3 cellular contexts compared by ENCODE assay signal in the genomic region with DNA sequence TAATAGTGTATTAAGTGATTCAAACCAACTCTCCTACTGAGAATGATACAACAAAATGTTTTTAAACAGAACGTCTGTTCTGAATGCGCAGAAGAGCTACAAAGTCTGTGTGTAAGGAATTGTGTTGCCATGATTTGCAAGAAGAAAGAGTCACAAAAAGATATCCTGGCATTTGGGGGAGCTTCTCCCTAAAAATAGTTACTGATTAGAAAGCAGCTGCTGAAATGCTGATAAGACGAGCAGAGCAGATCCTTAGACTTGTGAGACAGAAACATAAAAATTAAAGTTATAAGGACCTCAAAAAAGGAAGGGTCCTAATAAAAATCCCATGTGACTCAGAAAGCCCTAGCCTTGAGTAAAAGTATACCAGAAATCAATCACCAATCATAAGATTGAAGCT.
TF ChIP-seq lines count a peak whose summit lies in the region.

No MANE protein-coding gene starts in this region.

TF ChIP-seq in A549, 52 proteins besides CTCF, POLR2A, EP300 and RAD21:
- TF ChIP-seq, protein P1, sequence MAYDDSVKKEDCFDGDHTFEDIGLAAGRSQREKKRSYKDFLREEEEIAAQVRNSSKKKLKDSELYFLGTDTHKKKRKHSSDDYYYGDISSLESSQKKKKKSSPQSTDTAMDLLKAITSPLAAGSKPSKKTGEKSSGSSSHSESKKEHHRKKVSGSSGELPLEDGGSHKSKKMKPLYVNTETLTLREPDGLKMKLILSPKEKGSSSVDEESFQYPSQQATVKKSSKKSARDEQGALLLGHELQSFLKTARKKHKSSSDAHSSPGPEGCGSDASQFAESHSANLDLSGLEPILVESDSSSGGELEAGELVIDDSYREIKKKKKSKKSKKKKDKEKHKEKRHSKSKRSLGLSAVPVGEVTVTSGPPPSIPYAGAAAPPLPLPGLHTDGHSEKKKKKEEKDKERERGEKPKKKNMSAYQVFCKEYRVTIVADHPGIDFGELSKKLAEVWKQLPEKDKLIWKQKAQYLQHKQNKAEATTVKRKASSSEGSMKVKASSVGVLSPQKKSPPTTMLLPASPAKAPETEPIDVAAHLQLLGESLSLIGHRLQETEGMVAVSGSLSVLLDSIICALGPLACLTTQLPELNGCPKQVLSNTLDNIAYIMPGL (CRISPR knock-in tag; IDR thresholded peaks at IDR 0.05; ENCODE audit: borderline replicate concordance): no peak
- TF ChIP-seq FOXS1 (CRISPR knock-in tag; IDR thresholded peaks at IDR 0.05) (no peak), CHD2 (IDR thresholded peaks at IDR 0.05; ENCODE audit: low read length, partially characterized antibody) (no peak), ZNF302 (CRISPR knock-in tag; IDR thresholded peaks at IDR 0.05) (no peak), KDM1A (IDR thresholded peaks at IDR 0.05; ENCODE audit: low read depth) (no peak)

TF ChIP-seq in GM23338, 12 proteins besides CTCF, POLR2A, EP300 and RAD21 (continues in another document):
- no peak for TF ChIP-seq EZH2phosphoT487 (IDR thresholded peaks at IDR 0.05; ENCODE audit: unreplicated experiment)
- no peak for TF ChIP-seq JUNB (IDR thresholded peaks at IDR 0.05; ENCODE audit: unreplicated experiment)
- TF ChIP-seq ZNF331 (CRISPR knock-in tag; IDR thresholded peaks at IDR 0.05; ENCODE audit: low read depth): no peak
- no peak for TF ChIP-seq NANOG (IDR thresholded peaks at IDR 0.05; ENCODE audit: borderline replicate concordance)
- no peak for TF ChIP-seq REST (IDR thresholded peaks at IDR 0.05; ENCODE audit: unreplicated experiment)
- TF ChIP-seq ETS1 (IDR thresholded peaks at IDR 0.05): no peak
- TF ChIP-seq ZNF114 (CRISPR knock-in tag; IDR thresholded peaks at IDR 0.05): no peak

TF ChIP-seq in K562, 482 proteins besides CTCF, POLR2A, EP300 and RAD21:
- TF ChIP-seq SMARCA4 (IDR thresholded peaks at IDR 0.05) (peak; percentile 70), SRSF7 (optimal IDR thresholded peaks at IDR 0.05; ENCODE audit: low read depth, low read length) (no peak), TRIM24 (IDR thresholded peaks at IDR 0.05) (no peak; a peak in 1 of 4 replicates), ZNF12 (CRISPR knock-in tag; IDR thresholded peaks at IDR 0.05) (no peak), DPF2 (IDR thresholded peaks at IDR 0.05) (peak; percentile 70), U2AF1 (optimal IDR thresholded peaks at IDR 0.05; ENCODE audit: low read depth, low read length) (no peak), TCF3 (CRISPR knock-in tag; IDR thresholded peaks at IDR 0.05) (peak; percentile 70), NCOR1 (IDR thresholded peaks at IDR 0.05) (peak; percentile 58), CBFA2T2 (conservative IDR thresholded peaks at IDR 0.05) (peak; percentile 43; the same call in 1 of the 2 replicates), TEAD4 (IDR thresholded peaks at IDR 0.05; ENCODE audit: low read length) (peak; percentile 68), TEAD4 (CRISPR knock-in tag; IDR thresholded peaks at IDR 0.05; ENCODE audit: borderline replicate concordance) (no peak), KDM1A (IDR thresholded peaks at IDR 0.05) (0 out of 4 replicates have a peak, but pooled peaks of 1 of the 2 experiments have one; percentile 21), GATAD2B (IDR thresholded peaks at IDR 0.05; ENCODE audit: borderline replicate concordance) (0 out of 2 replicates have a peak, but pooled peaks have one; percentile 20), PCBP1 (IDR thresholded peaks at IDR 0.05; ENCODE audit: low read depth, low read length, poor library complexity, severe bottlenecking) (no peak), SMARCE1 (IDR thresholded peaks at IDR 0.05) (0 out of 2 replicates have a peak, but pooled peaks have one; percentile 26), ZNF766 (CRISPR knock-in tag; conservative IDR thresholded peaks at IDR 0.05) (no peak), MEF2D (tag; conservative IDR thresholded peaks at IDR 0.05; ENCODE audit: low read depth) (peak; percentile 92), MEF2A (IDR thresholded peaks at IDR 0.05; ENCODE audit: control insufficient read depth, low read depth, low read length) (peak; percentile 90), MTA2 (IDR thresholded peaks at IDR 0.05; ENCODE audit: low read depth) (peak; percentile 46; the same call in 1 of the 2 replicates), TAL1 (IDR thresholded peaks at IDR 0.05) (peak; percentile 54), ARID1B (IDR thresholded peaks at IDR 0.05) (peak; percentile 77), LEF1 (IDR thresholded peaks at IDR 0.05) (0 out of 2 replicates have a peak, but pooled peaks have one; percentile 24), ZNF347 (CRISPR knock-in tag; IDR thresholded peaks at IDR 0.05; ENCODE audit: low read depth) (no peak), TAF9B (IDR thresholded peaks at IDR 0.05; ENCODE audit: partially characterized antibody) (peak; percentile 12), CBX8 (IDR thresholded peaks at IDR 0.05; ENCODE audit: borderline replicate concordance, extremely low read depth, low read depth, low read length, poor library complexity, severe bottlenecking) (no peak), CBFA2T3 (IDR thresholded peaks at IDR 0.05) (peak; percentile 73), ZNF431 (CRISPR knock-in tag; IDR thresholded peaks at IDR 0.05) (no peak)
